9 cellular contexts compared by ENCODE assay signal in the genomic region with DNA sequence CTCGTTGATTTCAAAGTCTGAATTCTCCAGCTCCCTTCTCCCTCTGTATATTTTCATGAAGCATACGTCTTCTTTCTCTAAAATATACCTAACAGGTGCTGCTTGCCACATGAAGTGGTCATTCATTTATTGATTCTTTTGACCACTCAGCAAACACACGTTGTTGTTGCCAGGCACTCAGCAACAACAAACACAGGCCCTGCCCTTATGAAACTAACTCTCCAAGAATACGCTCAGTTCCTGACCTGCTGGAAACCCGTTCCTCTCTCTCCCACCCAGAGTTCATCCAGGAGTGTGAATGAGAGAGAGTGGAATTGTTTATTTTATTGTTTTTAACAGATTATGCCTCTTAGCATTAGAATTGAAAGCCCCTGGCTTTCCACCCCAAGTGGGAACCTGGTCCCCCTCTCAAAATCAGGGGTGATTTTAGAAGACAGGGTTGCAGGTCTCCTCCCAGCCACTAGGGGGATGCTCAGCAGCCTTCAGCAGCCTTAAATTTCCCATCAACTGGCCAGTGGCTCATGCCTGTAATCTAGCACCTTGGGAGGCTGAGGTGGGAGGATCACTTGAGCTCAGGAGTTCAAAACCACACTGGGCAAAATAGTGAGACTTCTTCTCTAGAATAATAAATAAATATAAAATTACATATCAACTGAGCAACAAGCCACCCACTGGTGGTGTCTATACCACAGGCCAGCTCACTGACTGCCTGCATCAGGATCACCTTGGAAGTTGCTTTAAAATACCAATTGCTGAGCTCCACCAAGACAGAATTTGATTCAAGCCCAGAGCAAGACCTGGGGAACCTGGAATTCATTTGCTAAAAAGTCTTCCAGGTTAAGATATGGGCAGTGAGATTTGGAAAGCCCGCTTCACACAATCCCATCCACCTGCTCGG.
DNase-seq lines count a peak whose midpoint lies in the region; ATAC-seq, FAIRE-seq and TF ChIP-seq lines count a peak whose summit lies in the region.
"Had no signal": no experiment of that assay in that cellular context is flagged by ENCODE, and none has a peak within 500 bp of the region (broad histone marks: within the 10 kb centered on the region; RNA-seq: fewer than 3 reads in every experiment).

No MANE protein-coding gene starts in this region.

- no peak overlapping the region for H3K14ac ChIP-seq in H1 (ENCODE audit: insufficient read length)

- TF ChIP-seq RAD21 in H1 (IDR thresholded peaks at IDR 0.05 in 1 of 2, conservative IDR thresholded peaks at IDR 0.05 in 1 of 2; ENCODE audit: low read depth in 2 of 2, low read length in 2 of 2): peak; percentile 53 to 71

- H2BK120ac ChIP-seq in H1 (replicated peaks; ENCODE audit: low read depth, low read length): peak overlapping the region; percentile 90

- intact Hi-C loops in spleen (cut with DNase I; ENCODE audit: low total_unique reads): loop anchor here (5.0 kb wide), 1 partner anchor 288 kb away; no protein-coding TSS in a partner anchor

- peak overlapping the region; percentile 99 for H2BK20ac ChIP-seq in H1 (ENCODE audit: low read length)

- peak overlapping the region; percentile 78 for H3K18ac ChIP-seq in H1 (ENCODE audit: extremely low read depth, low read length)

- H3K4me1 ChIP-seq in H1 (replicated peaks in 1 of 4; ENCODE audit: control insufficient read depth in 3 of 4, insufficient read depth in 4 of 4, low read length in 3 of 4) (peaks cover 17 to 36% (median 18%) of the 10 kb centered on the region in 4 experiments), spleen (no peaks in the 10 kb centered on the region)

- no peak overlapping the region for H4K8ac ChIP-seq in H1 (ENCODE audit: extremely low read depth, insufficient read depth, low read length)

- TF ChIP-seq POLR2A in H1 (IDR thresholded peaks at IDR 0.05; ENCODE audit: control extremely low read depth in 1 of 2, low read depth in 2 of 2, low read length in 2 of 2) (no peak), spleen (IDR thresholded peaks at IDR 0.05) (no peak)

- no peak overlapping the region for H4K5ac ChIP-seq in H1 (ENCODE audit: insufficient read length, low read depth, low read length)

- no peaks in the 10 kb centered on the region for H3K79me2 ChIP-seq in H1 (ENCODE audit: control insufficient read depth in 1 of 2, insufficient read depth in 2 of 2, low read length in 2 of 2)

- H3K4ac ChIP-seq in H1 (replicated peaks; ENCODE audit: insufficient read length, low read depth, low read length): peak overlapping the region; percentile 93

- no peak overlapping the region for H2AFZ ChIP-seq in H1 (ENCODE audit: low read length)

- H3K4me3 ChIP-seq in AG09309 (ENCODE audit: control insufficient read depth, low read depth, low read length): no peak overlapping the region
- H3K4me3 ChIP-seq in H1 (ENCODE audit: extremely low read depth in 1 of 4, insufficient read depth in 2 of 4, low read depth in 3 of 4, low read length in 4 of 4): no peak overlapping the region
- no peak overlapping the region for H3K4me3 ChIP-seq in spleen

- H3K27me3 ChIP-seq in H1 (replicated peaks in 1 of 4; ENCODE audit: control insufficient read depth in 3 of 4, extremely low read depth in 1 of 4, insufficient read depth in 3 of 4, low read length in 3 of 4) (no peaks in the 10 kb centered on the region), spleen (replicated peaks in 1 of 7) (peaks cover 0 to 68% (median 0%) of the 10 kb centered on the region in 7 donors)

- no peaks in the 10 kb centered on the region for H4K20me1 ChIP-seq in H1 (replicated peaks in 1 of 2; ENCODE audit: control insufficient read depth in 1 of 2, insufficient read depth in 2 of 2, low read length in 2 of 2)

- H3K27ac ChIP-seq in H1 (ENCODE audit: low read depth, low read length) (peak overlapping the region; percentile 18; the same call in 1 of the 2 replicates), spleen (no peak overlapping the region)

- no peak overlapping the region for H3K4me2 ChIP-seq in H1 (ENCODE audit: insufficient read depth in 1 of 2, low read depth in 2 of 2, low read length in 2 of 2)

- CTCF ChIA-PET in H1 (lab: Charles Lee; ENCODE audit: partially characterized antibody): interaction anchor here (0.6 to 9.4 kb wide), 75 partner anchors 9 to 745 kb away, joined by 3 to 132 read pairs (median 4); partner anchors contain the start of gene KLHDC7A

- peak overlapping the region; percentile 50 for H3K56ac ChIP-seq in H1 (replicated peaks; ENCODE audit: insufficient read length, low read depth, low read length)

- peaks cover 2% of the 10 kb centered on the region; the same call in 1 of the 2 replicates for H3K23me2 ChIP-seq in H1 (ENCODE audit: low read depth, low read length)

- ATAC-seq in HG03025 (IDR thresholded peaks at IDR 0.05; ENCODE audit: low FRiP score, unreplicated experiment): no peak

- no peak overlapping the region for H3K9ac ChIP-seq in H1 (replicated peaks in 1 of 4; ENCODE audit: extremely low read depth in 1 of 4, low read depth in 3 of 4, low read length in 3 of 4)

- peak overlapping the region; percentile 75 for H4K91ac ChIP-seq in H1 (replicated peaks; ENCODE audit: insufficient read length, low read length)

- no peak overlapping the region for H2BK15ac ChIP-seq in H1 (ENCODE audit: low read length)

- POLR2A ChIA-PET in H1 (lab: Charles Lee; ENCODE audit: partially characterized antibody): interaction anchor here (1.2 to 3.6 kb wide), 11 partner anchors 9 to 140 kb away, joined by 3 to 19 read pairs (median 6); no protein-coding TSS in a partner anchor

- H2AK5ac ChIP-seq in H1 (ENCODE audit: low read depth, low read length): peak overlapping the region; percentile 67; the same call in 1 of the 2 replicates

- peak overlapping the region; percentile 93; the same call in 1 of the 2 replicates for H2BK5ac ChIP-seq in H1 (ENCODE audit: low read depth, low read length)

- H2BK12ac ChIP-seq in H1 (ENCODE audit: low read depth, low read length): peak overlapping the region; percentile 73

- TF ChIP-seq EP300 in H1 (IDR thresholded peaks at IDR 0.05; ENCODE audit: borderline replicate concordance in 1 of 2, low read depth in 2 of 2, low read length in 2 of 2): no peak

- TF ChIP-seq CTCF in AG09309 (IDR thresholded peaks at IDR 0.05; ENCODE audit: control insufficient read depth, insufficient read depth, low read depth, low read length, missing control alignments) (peak; percentile 22), GM12872 (IDR thresholded peaks at IDR 0.05; ENCODE audit: insufficient read depth, low read depth, low read length) (peak; percentile 86), H1 (IDR thresholded peaks at IDR 0.05; ENCODE audit: control extremely low read depth in 1 of 3, insufficient read depth in 1 of 3, low read depth in 1 of 3, low read length in 3 of 3) (peak; percentile 75 to 86 (median 84)), spleen (IDR thresholded peaks at IDR 0.05 in 8 of 11, conservative IDR thresholded peaks at IDR 0.05 in 3 of 11) (peak in 10 of 11 experiments; percentile 11 to 78 (median 65))

- peak; percentile 58 for FAIRE-seq in H1 (lab: Jason Lieb, UNC)
- FAIRE-seq: colon had no signal

- no peaks in the 10 kb centered on the region for H3K79me1 ChIP-seq in H1 (ENCODE audit: low read depth, low read length)

- WGBS in H1 (ENCODE audit: extremely low coverage in 1 of 2, insufficient coverage in 1 of 2, insufficient read length in 1 of 2, insufficient replicate concordance in 2 of 2, low coverage in 1 of 2, low lambda C conversion rate in 2 of 2, missing lambda C conversion rate in 1 of 2), 2 experiments: 72% methylated on average over 7 of the region's 7 CpGs; no CpG with 5 or more reads in 1 of the 2 experiments
- WGBS in spleen, 5 donors: 62 to 70% (median 70%) methylated on average over 7 of the region's 7 CpGs

- H3K9me3 ChIP-seq in H1 (ENCODE audit: insufficient read depth in 2 of 2, low read depth in 1 of 2, low read length in 1 of 2) (no peaks in the 10 kb centered on the region), spleen (no peaks in the 10 kb centered on the region)

- H3K36me3 ChIP-seq in H1 (ENCODE audit: control insufficient read depth in 2 of 4, insufficient read depth in 4 of 4, low read length in 3 of 4): no peaks in the 10 kb centered on the region
- H3K36me3 ChIP-seq in spleen: no peaks in the 10 kb centered on the region

- DNase-seq in AG09309 (ENCODE audit: low read depth) (no peak), NCI-H69 (lab: John Stamatoyannopoulos, UW) (peak; percentile 56), H1 (ENCODE audit: low read depth in 1 of 2, low spot score in 2 of 2) (peak in 1 of 2 experiments; percentile 62), spleen (no peak), amniotic stem cell (lab: John Stamatoyannopoulos, UW) (no peak), NK-92 (lab: John Stamatoyannopoulos, UW; ENCODE audit: unreplicated experiment) (no peak)

- no peak overlapping the region for H3K23ac ChIP-seq in H1 (ENCODE audit: insufficient read length)

TF ChIP-seq in H1, 55 proteins besides CTCF, POLR2A, EP300 and RAD21 (continues in another document):
- 0 out of 2 replicates have a peak, but pooled peaks have one; percentile 18 for TF ChIP-seq E2F6 (IDR thresholded peaks at IDR 0.05)
- TF ChIP-seq, protein P1, sequence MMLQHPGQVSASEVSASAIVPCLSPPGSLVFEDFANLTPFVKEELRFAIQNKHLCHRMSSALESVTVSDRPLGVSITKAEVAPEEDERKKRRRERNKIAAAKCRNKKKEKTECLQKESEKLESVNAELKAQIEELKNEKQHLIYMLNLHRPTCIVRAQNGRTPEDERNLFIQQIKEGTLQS (IDR thresholded peaks at IDR 0.05; ENCODE audit: insufficient read depth, low read depth, low read length): no peak
- TF ChIP-seq YY1 (IDR thresholded peaks at IDR 0.05; ENCODE audit: low read depth, low read length): no peak
- TF ChIP-seq, protein P2, sequence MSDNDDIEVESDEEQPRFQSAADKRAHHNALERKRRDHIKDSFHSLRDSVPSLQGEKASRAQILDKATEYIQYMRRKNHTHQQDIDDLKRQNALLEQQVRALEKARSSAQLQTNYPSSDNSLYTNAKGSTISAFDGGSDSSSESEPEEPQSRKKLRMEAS (IDR thresholded peaks at IDR 0.05): peak; percentile 42; the same call in 1 of the 2 replicates
- no peak for TF ChIP-seq RNF2 (IDR thresholded peaks at IDR 0.05; ENCODE audit: borderline replicate concordance, low read depth, low read length, missing control alignments, poor library complexity, severe bottlenecking)
- no peak for TF ChIP-seq BCL11A (IDR thresholded peaks at IDR 0.05; ENCODE audit: low read depth in 2 of 2, low read length in 2 of 2)
- TF ChIP-seq BRCA1 (IDR thresholded peaks at IDR 0.05; ENCODE audit: low read depth, low read length): no peak
- no peak for TF ChIP-seq JUND (IDR thresholded peaks at IDR 0.05; ENCODE audit: low read length)
- TF ChIP-seq CBX5 (IDR thresholded peaks at IDR 0.05; ENCODE audit: low read depth, low read length): no peak
- TF ChIP-seq ZNF274 (IDR thresholded peaks at IDR 0.05; ENCODE audit: borderline replicate concordance, extremely low read depth, low read length): no peak
- TF ChIP-seq BACH1 (IDR thresholded peaks at IDR 0.05; ENCODE audit: low read length): no peak

Comparison
In these comparisons a context has a peak if more than half of its experiments do, and no peak if none do; other contexts are left out.
1. CTCF ChIP-seq: peak in every context shown above with its lines; median percentile 86 in GM12872; 84 in H1; 65 in spleen; 22 in AG09309.